Comparison of ENCODE assay signal across 35 cellular contexts in genomic region chr1:94982403-94982802, GRCh38. TPM values are rescaled to one million over a fixed set of nuclear protein-coding genes. Genes with fewer than 3 reads are reported as not detected.
DNase-seq lines count a peak whose midpoint lies in the region; ATAC-seq, FAIRE-seq and TF ChIP-seq lines count a peak whose summit lies in the region.
"Had no signal": no experiment of that assay in that cellular context is flagged by ENCODE, and none has a peak within 500 bp of the region (broad histone marks: within the 10 kb centered on the region; RNA-seq: fewer than 3 reads in every experiment).

No MANE protein-coding gene starts in this region.

- CTCF ChIA-PET in mammary epithelial cell (lab: Charles Lee; ENCODE audit: low non-redundant PET), result no interaction called here

- H4K20me1 ChIP-seq in mammary epithelial cell (ENCODE audit: insufficient read depth, low read length), result no peaks in the 10 kb centered on the region

- intact Hi-C loops in breast epithelium (cut with DNase I; ENCODE audit: low total_unique reads) (no loop called here), mammary epithelial cell (cut with micrococcal nuclease) (no loop called here), thyroid gland (cut with DNase I) (no loop called here), ovary (cut with DNase I) (no loop called here)

- H3K4me1 ChIP-seq in breast epithelium (peaks cover 0 to 5% of the 10 kb centered on the region in 2 donors), mammary epithelial cell (ENCODE audit: insufficient read depth, low read length) (peaks cover 24% of the 10 kb centered on the region), thyroid gland (peaks cover 0 to 7% of the 10 kb centered on the region in 2 donors), ovary (ENCODE audit: insufficient read depth) (no peaks in the 10 kb centered on the region)
- H3K4me1 ChIP-seq: upper lobe of right lung had no signal

- H3K36me3 ChIP-seq in breast epithelium, result no peaks in the 10 kb centered on the region
- H3K36me3 ChIP-seq in mammary epithelial cell (ENCODE audit: insufficient read depth, low read length), result no peaks in the 10 kb centered on the region
- no peaks in the 10 kb centered on the region for H3K36me3 ChIP-seq in bronchial epithelial cell (ENCODE audit: control insufficient read depth, insufficient read depth, low read length)
- H3K36me3 ChIP-seq in thyroid gland, result no peaks in the 10 kb centered on the region
- H3K36me3 ChIP-seq in ovary, result no peaks in the 10 kb centered on the region
- H3K36me3 ChIP-seq: ascending aorta, right atrium auricular region, upper lobe of right lung had no signal

- FAIRE-seq in bronchial epithelial cell (lab: Jason Lieb, UNC), result no peak
- FAIRE-seq: D721Med, frontal cortex had no signal

- ATAC-seq in GM18907 (IDR thresholded peaks at IDR 0.05; ENCODE audit: unreplicated experiment), result no peak
- ATAC-seq: esophagus mucosa, HCT116, T-cell, upper lobe of right lung had no signal

- 91% methylated on average over 2 of the region's 2 CpGs for WGBS in mammary epithelial cell (ENCODE audit: low coverage, missing lambda C conversion rate)
- 74 to 85% methylated on average over 2 of the region's 2 CpGs for WGBS in thyroid gland, 2 donors
- 85 to 98% (median 87%) methylated on average over 2 of the region's 2 CpGs for WGBS in ovary, 3 donors

- H3K9me3 ChIP-seq in breast epithelium (no peaks in the 10 kb centered on the region), mammary epithelial cell (replicated peaks; ENCODE audit: insufficient read depth, low read length) (no peaks in the 10 kb centered on the region), thyroid gland (no peaks in the 10 kb centered on the region), ovary (no peaks in the 10 kb centered on the region)
- H3K9me3 ChIP-seq: ascending aorta, right atrium auricular region, upper lobe of right lung had no signal

- H3K27ac ChIP-seq in breast epithelium (peak overlapping the region; percentile 4 to 25), mammary epithelial cell (ENCODE audit: insufficient read depth, low read depth, low read length) (no peak overlapping the region), thyroid gland (peak overlapping the region in 2 of 3 donors; percentile 30 to 60), ovary (no peak overlapping the region)
- H3K27ac ChIP-seq: hepatocyte, upper lobe of right lung had no signal

- dilution Hi-C loops in mammary epithelial cell (cut with HindIII; ENCODE audit: low sequenced_read_pairs), result no loop called here

- TF ChIP-seq CTCF in breast epithelium (IDR thresholded peaks at IDR 0.05) (no peak), mammary epithelial cell (conservative IDR thresholded peaks at IDR 0.05 in 1 of 2, IDR thresholded peaks at IDR 0.05 in 1 of 2; ENCODE audit: extremely low read depth in 1 of 2, insufficient read depth in 1 of 2, low read depth in 1 of 2, low read length in 2 of 2) (no peak), bronchial epithelial cell (IDR thresholded peaks at IDR 0.05; ENCODE audit: insufficient read depth, low read length, severe bottlenecking) (no peak), thyroid gland (IDR thresholded peaks at IDR 0.05) (no peak), ovary (IDR thresholded peaks at IDR 0.05) (no peak)

- no peak for DNase-seq in breast epithelium (ENCODE audit: low spot score in 2 of 2)
- DNase-seq in mammary epithelial cell, result no peak
- DNase-seq in bronchial epithelial cell (ENCODE audit: low read depth), result peak; percentile 27
- peak; percentile 59 to 95 for DNase-seq in lung microvascular endothelial cell (ENCODE audit: low read depth in 2 of 2)
- no peak for DNase-seq in thyroid gland
- DNase-seq in ovary, result no peak
- no peak for DNase-seq in NCI-H510A treated with DMSO at 0.1 percent for 48 hours (lab: John Stamatoyannopoulos, UW)
- DNase-seq: 8988T; activated CD4-positive, alpha-beta T cell treated with anti-CD3 and anti-CD28 coated beads, Interleukin-2, amount 10 ng/mL, durations not matched to agents 7 days and 5 days; activated effector memory CD4-positive, alpha-beta T cell treated with anti-CD3 and anti-CD28 coated beads, Interleukin-2, amount 50 U/mL, for 16 hours; activated naive CD8-positive, alpha-beta T cell treated with anti-CD3 and anti-CD28 coated beads for 36 hours; caudate nucleus; CD4-positive, alpha-beta T cell; DND-41; GF-D8; mesendoderm; NCI-H1436; NCI-H2081; NCI-H2227 treated with DMSO at 0.1 percent for 48 hours; NCI-H526 treated with DMSO at 0.1 percent for 48 hours; NK-92 treated with Interleukin-12 subunit alpha and Interleukin-12 subunit beta, amount 100 ng/mL, for 24 hours; posterior cingulate gyrus; SHP77 treated with DMSO at 0.1 percent for 48 hours; stimulated activated CD4-positive, alpha-beta T cell treated with anti-CD3 and anti-CD28 coated beads, Interleukin-4, amount 100 ng/mL, for 24 hours; T-cell; upper lobe of right lung had no signal

- no TSS peak for BruUV-seq in mammary epithelial cell (replicated peaks; lab: Mats Ljungman, UMichigan)

- H3K79me2 ChIP-seq in mammary epithelial cell (ENCODE audit: insufficient read depth, low read length), result no peaks in the 10 kb centered on the region
- H3K79me2 ChIP-seq: hepatocyte had no signal

- no peak overlapping the region for H3K9ac ChIP-seq in mammary epithelial cell (ENCODE audit: insufficient read depth, low read length)

- no peak overlapping the region for H3K4me2 ChIP-seq in mammary epithelial cell (ENCODE audit: insufficient read depth, low read depth, low read length)

- no peak for TF ChIP-seq EP300 in ovary (IDR thresholded peaks at IDR 0.05)

- H2AFZ ChIP-seq in mammary epithelial cell (ENCODE audit: low read depth, low read length), result no peak overlapping the region
- H2AFZ ChIP-seq: hepatocyte had no signal

- in situ Hi-C loops in mammary epithelial cell (cut with MboI; ENCODE audit: low sequenced_read_pairs in 2 of 2), result no loop called here

- H3K4me3 ChIP-seq in breast epithelium, result no peak overlapping the region
- no peak overlapping the region for H3K4me3 ChIP-seq in mammary epithelial cell (replicated peaks in 1 of 3; ENCODE audit: insufficient read depth in 1 of 3, low read depth in 2 of 3, low read length in 3 of 3)
- no peak overlapping the region for H3K4me3 ChIP-seq in bronchial epithelial cell (ENCODE audit: low read depth, low read length)
- H3K4me3 ChIP-seq in thyroid gland (replicated peaks in 1 of 3), result no peak overlapping the region
- no peak overlapping the region for H3K4me3 ChIP-seq in ovary
- H3K4me3 ChIP-seq: coronary artery, hepatocyte, right atrium auricular region, upper lobe of right lung had no signal

- H3K27me3 ChIP-seq in breast epithelium (no peaks in the 10 kb centered on the region), mammary epithelial cell (ENCODE audit: insufficient read depth, low read length) (no peaks in the 10 kb centered on the region), bronchial epithelial cell (ENCODE audit: control insufficient read depth, insufficient read depth, low read length) (no peaks in the 10 kb centered on the region), thyroid gland (no peaks in the 10 kb centered on the region), ovary (no peaks in the 10 kb centered on the region)
- H3K27me3 ChIP-seq: ascending aorta, hepatocyte, right atrium auricular region, upper lobe of right lung had no signal

- TF ChIP-seq POLR2A in breast epithelium (IDR thresholded peaks at IDR 0.05) (no peak), thyroid gland (IDR thresholded peaks at IDR 0.05) (no peak), ovary (IDR thresholded peaks at IDR 0.05) (no peak)

RNA-seq across cellular contexts. Expression of gene CNN3, which starts 55.5 kb away (rescaled TPM):
- total RNA-seq in breast epithelium (100 to 1,000 TPM; 146 to 330 (median 195) TPM), mammary epithelial cell (100 to 1,000 TPM; 136 to 244 TPM), bronchial epithelial cell (33.4 and 55.4 TPM in 2 replicates), lung microvascular endothelial cell (505 and 669 TPM in 2 replicates), thyroid gland (100 to 1,000 TPM; 149 to 257 (median 177) TPM), ovary (100 to 1,000 TPM; 168 to 332 (median 272) TPM)
- polyA plus RNA-seq in mammary epithelial cell (117 TPM), ovary (100 to 1,000 TPM; 145 to 374 TPM)
- polyA minus RNA-seq in mammary epithelial cell, result 123 TPM

Comparison
In these comparisons a context has a peak if more than half of its experiments do, and no peak if none do; other contexts are left out.
1. H3K27ac ChIP-seq: peak in breast epithelium (2 of 2) and thyroid gland (2 of 3); none in mammary epithelial cell (single experiment) and ovary (0 of 2).
2. DNase-seq: peak in bronchial epithelial cell (single experiment) and lung microvascular endothelial cell (2 of 2); none in breast epithelium (0 of 2), mammary epithelial cell (single experiment), thyroid gland (0 of 2), ovary (0 of 5) and NCI-H510A treated with DMSO at 0.1 percent for 48 hours (single experiment).